In genomic region chr3:187745201-187746058, GRCh38 we compare ENCODE assay signal across 8 cellular contexts. TPM values are rescaled to one million over a fixed set of nuclear protein-coding genes. Genes with fewer than 3 reads are reported as not detected.
A peak's percentile ranks its signal among the peaks of the same experiment; 100 is the strongest.
DNase-seq lines count a peak whose midpoint lies in the region; ATAC-seq, FAIRE-seq and TF ChIP-seq lines count a peak whose summit lies in the region.

TSS of gene BCL6 (minus strand) at chr3:187745468. CDS start at chr3:187733693, 11,775 bp downstream.

- H3K4me1 ChIP-seq in CD4-positive, CD25-positive, alpha-beta regulatory T cell (ENCODE audit: control insufficient read depth, insufficient read depth, low read length, poor library complexity, severe bottlenecking) = peaks cover 68% of the 10 kb centered on the region
- peaks cover 62% of the 10 kb centered on the region for H3K4me1 ChIP-seq in lower lobe of right lung

- H3K36me3 ChIP-seq in CD4-positive, CD25-positive, alpha-beta regulatory T cell (ENCODE audit: control insufficient read depth, insufficient read depth, low read length) = no peaks in the 10 kb centered on the region
- H3K36me3 ChIP-seq in lower lobe of right lung = no peaks in the 10 kb centered on the region

- no peak for TF ChIP-seq CTCF in lower lobe of right lung (IDR thresholded peaks at IDR 0.05)

- peak; percentile 79 to 98 (median 95) for DNase-seq in CD4-positive, CD25-positive, alpha-beta regulatory T cell
- DNase-seq in HTR-8/SVneo (ENCODE audit: insufficient read length, low spot score) = peak; percentile 89
- DNase-seq in NOMO-1 (lab: John Stamatoyannopoulos, UW; ENCODE audit: unreplicated experiment in 2 of 2) = peak; percentile 92 to 94
- DNase-seq in activated CD8-positive, alpha-beta memory T cell treated with anti-CD3 and anti-CD28 coated beads for 24 hours = peak; percentile 97
- DNase-seq in effector CD4-positive, alpha-beta T cell = peak; percentile 78
- DNase-seq in lower lobe of right lung = peak; percentile 95
- DNase-seq in stimulated activated CD4-positive, alpha-beta T cell treated with anti-CD3 and anti-CD28 coated beads, Interleukin-4, amount 100 ng/mL, for 48 hours (ENCODE audit: low read depth in 2 of 2) = peak; percentile 74 to 80

- intact Hi-C loops in lower lobe of right lung (cut with DNase I) = no loop called here

- H3K36me3 Mint-ChIP-seq in CD4-positive, CD25-positive, alpha-beta regulatory T cell = no peaks in the 10 kb centered on the region

- no peaks in the 10 kb centered on the region for H3K9me3 Mint-ChIP-seq in CD4-positive, CD25-positive, alpha-beta regulatory T cell

- H3K4me1 Mint-ChIP-seq in CD4-positive, CD25-positive, alpha-beta regulatory T cell = peaks cover 11 to 79% (median 41%) of the 10 kb centered on the region in 4 donors

- no peaks in the 10 kb centered on the region for H3K27me3 ChIP-seq in CD4-positive, CD25-positive, alpha-beta regulatory T cell (ENCODE audit: control insufficient read depth, insufficient read depth, low read length)
- H3K27me3 ChIP-seq in lower lobe of right lung (ENCODE audit: low read depth) = no peaks in the 10 kb centered on the region

- H3K27me3 Mint-ChIP-seq in CD4-positive, CD25-positive, alpha-beta regulatory T cell = peaks cover 7% of the 10 kb centered on the region

- FAIRE-seq in HTR-8/SVneo (lab: Jason Lieb, UNC) = no peak

- peak; percentile 55 to 64 for ATAC-seq in CD4-positive, CD25-positive, alpha-beta regulatory T cell (ENCODE audit: low read depth in 2 of 2)
- ATAC-seq in GM21367 (IDR thresholded peaks at IDR 0.05; ENCODE audit: unreplicated experiment) = peak; percentile 67
- peak; percentile 77 to 83 for ATAC-seq in lower lobe of right lung

- no peaks in the 10 kb centered on the region for H3K9me3 ChIP-seq in CD4-positive, CD25-positive, alpha-beta regulatory T cell (ENCODE audit: control insufficient read depth in 2 of 2, low read length in 2 of 2)
- H3K9me3 ChIP-seq in lower lobe of right lung = no peaks in the 10 kb centered on the region

- peak within 1 kb of the TSS; percentile 97 for H3K4me3 ChIP-seq in CD4-positive, CD25-positive, alpha-beta regulatory T cell (ENCODE audit: low read depth, low read length)
- peak within 1 kb of the TSS; percentile 69 for H3K4me3 ChIP-seq in lower lobe of right lung

- H3K27ac Mint-ChIP-seq in CD4-positive, CD25-positive, alpha-beta regulatory T cell = peak within 1 kb of the TSS; percentile 100

- H3K4me3 Mint-ChIP-seq in CD4-positive, CD25-positive, alpha-beta regulatory T cell = peak within 1 kb of the TSS; percentile 95 to 98 (median 97)

- peak within 1 kb of the TSS; percentile 92 for H3K27ac ChIP-seq in CD4-positive, CD25-positive, alpha-beta regulatory T cell (ENCODE audit: insufficient read depth, low read length, poor library complexity, severe bottlenecking)
- H3K27ac ChIP-seq in lower lobe of right lung = peak within 1 kb of the TSS; percentile 99

RNA-seq across cellular contexts. Expression of gene BCL6, which starts in this region (rescaled TPM):
- 39.6 TPM for total RNA-seq in CD4-positive, CD25-positive, alpha-beta regulatory T cell
- polyA plus RNA-seq in CD4-positive, CD25-positive, alpha-beta regulatory T cell = 1 to 10 TPM; 1.8 to 3.4 (median 2.5) TPM
- 123 TPM for total RNA-seq in lower lobe of right lung

Comparison
In these comparisons a context has a peak if more than half of its experiments do, and no peak if none do; other contexts are left out.
1. Peak in every context shown above with its lines: DNase-seq, ATAC-seq, H3K4me3 ChIP-seq and H3K27ac ChIP-seq.